Comparison of ENCODE assay signal across 16 cellular contexts in the genomic region with DNA sequence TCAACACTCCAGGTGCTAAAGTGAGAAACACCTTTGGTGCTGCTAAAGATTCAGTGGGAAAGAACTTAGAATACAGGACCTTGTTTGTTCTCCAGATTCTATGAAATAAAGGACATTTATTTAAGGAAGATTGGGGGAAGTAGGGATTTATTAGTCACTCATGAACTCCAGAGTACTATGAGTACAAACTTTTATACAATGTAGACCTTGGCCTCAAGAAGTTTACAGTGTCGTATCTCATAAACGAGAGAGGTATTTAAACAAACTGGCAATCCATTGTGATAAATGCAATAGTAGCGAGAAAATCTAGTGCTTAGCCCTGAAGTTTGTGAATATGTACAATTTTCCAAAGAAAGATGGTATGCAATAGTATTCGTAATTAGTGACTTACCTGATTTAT.
"Had no signal": no experiment of that assay in that cellular context is flagged by ENCODE, and none has a peak within 500 bp of the region (broad histone marks: within the 10 kb centered on the region; RNA-seq: fewer than 3 reads in every experiment).

No MANE protein-coding gene starts in this region.

- H3K36me3 ChIP-seq: heart right ventricle, left ventricle myocardium inferior, thyroid gland had no signal

- H3K27ac ChIP-seq: heart right ventricle, left ventricle myocardium inferior, thyroid gland had no signal

- H3K4me3 ChIP-seq: heart right ventricle, left ventricle myocardium inferior, thyroid gland had no signal

- H3K27ac Mint-ChIP-seq: activated naive CD8-positive, alpha-beta T cell treated with anti-CD3 and anti-CD28 coated beads, Interleukin-2, amount 10 ng/mL, durations not matched to agents 7 days and 5 days; stimulated activated effector memory CD8-positive, alpha-beta T cell treated with anti-CD3 and anti-CD28 coated beads, Interleukin-12 subunit alpha, Interleukin-12 subunit beta, amount 100 ng/mL, for 72 hours had no signal

- ATAC-seq: heart right ventricle; sciatic nerve; SK-N-SH treated with all-trans-retinoic acid at 6 μM for 48 hours; stimulated activated effector memory CD8-positive, alpha-beta T cell treated with anti-CD3 and anti-CD28 coated beads, Interleukin-12 subunit alpha, Interleukin-12 subunit beta, amount 100 ng/mL, for 72 hours had no signal

- DNase-seq: activated CD4-positive, alpha-beta T cell treated with anti-CD3 and anti-CD28 coated beads, Interleukin-2, amount 50 U/mL, for 4 hours; activated CD4-positive, CD25-positive, alpha-beta regulatory T cell treated with anti-CD3 and anti-CD28 coated beads, Interleukin-2, amount 50 U/mL, for 72 hours; activated naive CD4-positive, alpha-beta T cell; activated naive CD8-positive, alpha-beta T cell treated with anti-CD3 and anti-CD28 coated beads, Interleukin-2, amount 10 ng/mL, durations not matched to agents 7 days and 5 days; activated T-cell treated with anti-CD3 and anti-CD28 coated beads for 4 hours; anterior cingulate cortex; heart right ventricle; islet precursor cell; left ventricle myocardium inferior; mesendoderm; stimulated activated CD4-positive, alpha-beta T cell treated with anti-CD3 and anti-CD28 coated beads, Interleukin-1b, Interleukin-23, amount 100 ng/mL, for 48 hours; T-helper 1 cell; thyroid gland had no signal

- H3K9me3 ChIP-seq: heart right ventricle, left ventricle myocardium inferior, thyroid gland had no signal

- H3K27me3 ChIP-seq: heart right ventricle, thyroid gland had no signal

- H3K9me3 Mint-ChIP-seq: activated naive CD8-positive, alpha-beta T cell treated with anti-CD3 and anti-CD28 coated beads, Interleukin-2, amount 10 ng/mL, durations not matched to agents 7 days and 5 days; stimulated activated effector memory CD8-positive, alpha-beta T cell treated with anti-CD3 and anti-CD28 coated beads, Interleukin-12 subunit alpha, Interleukin-12 subunit beta, amount 100 ng/mL, for 72 hours had no signal

- H3K36me3 Mint-ChIP-seq: activated naive CD8-positive, alpha-beta T cell treated with anti-CD3 and anti-CD28 coated beads, Interleukin-2, amount 10 ng/mL, durations not matched to agents 7 days and 5 days; stimulated activated effector memory CD8-positive, alpha-beta T cell treated with anti-CD3 and anti-CD28 coated beads, Interleukin-12 subunit alpha, Interleukin-12 subunit beta, amount 100 ng/mL, for 72 hours had no signal

- H3K4me3 Mint-ChIP-seq: activated naive CD8-positive, alpha-beta T cell treated with anti-CD3 and anti-CD28 coated beads, Interleukin-2, amount 10 ng/mL, durations not matched to agents 7 days and 5 days; stimulated activated effector memory CD8-positive, alpha-beta T cell treated with anti-CD3 and anti-CD28 coated beads, Interleukin-12 subunit alpha, Interleukin-12 subunit beta, amount 100 ng/mL, for 72 hours had no signal

- H3K4me1 Mint-ChIP-seq: activated naive CD8-positive, alpha-beta T cell treated with anti-CD3 and anti-CD28 coated beads, Interleukin-2, amount 10 ng/mL, durations not matched to agents 7 days and 5 days; stimulated activated effector memory CD8-positive, alpha-beta T cell treated with anti-CD3 and anti-CD28 coated beads, Interleukin-12 subunit alpha, Interleukin-12 subunit beta, amount 100 ng/mL, for 72 hours had no signal
